In genomic region chr1:174740248-174740990, GRCh38 we compare ENCODE assay signal across 13 cellular contexts.
DNase-seq lines count a peak whose midpoint lies in the region; ATAC-seq and TF ChIP-seq lines count a peak whose summit lies in the region.
"Had no signal": no experiment of that assay in that cellular context is flagged by ENCODE, and none has a peak within 500 bp of the region (broad histone marks: within the 10 kb centered on the region; RNA-seq: fewer than 3 reads in every experiment).

No MANE protein-coding gene starts in this region.

- TF ChIP-seq CTCF in fibroblast of the aortic adventitia (IDR thresholded peaks at IDR 0.05; ENCODE audit: insufficient read depth, low read length): no peak
- TF ChIP-seq CTCF in spleen (IDR thresholded peaks at IDR 0.05 in 8 of 11, conservative IDR thresholded peaks at IDR 0.05 in 3 of 11): no peak

- peaks cover 0 to 34% (median 8%) of the 10 kb centered on the region in 6 donors for H3K4me1 ChIP-seq in spleen

- DNase-seq in SKM-1 treated with dmso at 0.1 percent for 144 hours (lab: John Stamatoyannopoulos, UW; ENCODE audit: unreplicated experiment): peak; percentile 31
- no peak for DNase-seq in SKM-1 (lab: John Stamatoyannopoulos, UW; ENCODE audit: unreplicated experiment)
- DNase-seq in SK-MEL-5 (ENCODE audit: low read depth, low spot score): peak; percentile 34
- DNase-seq in fibroblast of the aortic adventitia (ENCODE audit: low read depth): peak; percentile 16
- DNase-seq in DMS153 treated with DMSO at 0.1 percent for 48 hours (lab: John Stamatoyannopoulos, UW; ENCODE audit: unreplicated experiment): no peak
- no peak for DNase-seq in stimulated activated naive CD4-positive, alpha-beta T cell treated with Interleukin-2 at 50 U/mL for 16 hours (lab: John Stamatoyannopoulos, UW)
- DNase-seq in spleen: no peak
- DNase-seq: NCI-H1694; NCI-H82; ovary; stimulated activated CD4-positive, alpha-beta T cell treated with anti-CD3 and anti-CD28 coated beads, Interleukin-15, amount 100 ng/mL, for 24 hours had no signal

- in situ Hi-C loops in SK-MEL-5 (cut with HindIII; ENCODE audit: low pct_unique_long_range_greater_than_20kb, low sequenced_read_pairs): loop anchor here (25.0 kb wide), 1 partner anchor 478 kb away; no protein-coding TSS in a partner anchor

- no peaks in the 10 kb centered on the region for H3K27me3 ChIP-seq in spleen (replicated peaks in 1 of 7)
- H3K27me3 ChIP-seq: ovary had no signal

- 48 to 63% (median 58%) methylated on average over 2 of the region's 2 CpGs for WGBS in spleen, 5 donors

- no peak for ATAC-seq in HG02885 (IDR thresholded peaks at IDR 0.05; ENCODE audit: poor library complexity, unreplicated experiment)
- ATAC-seq: HCT116 had no signal

- intact Hi-C loops in spleen (cut with DNase I; ENCODE audit: low total_unique reads): loop anchor here (5.0 kb wide), 1 partner anchor 478 kb away; no protein-coding TSS in a partner anchor

- peaks cover 0 to 11% (median 6%) of the 10 kb centered on the region in 8 donors for H3K9me3 ChIP-seq in spleen
- H3K9me3 ChIP-seq: ovary had no signal

- H3K27ac ChIP-seq in spleen: peak overlapping the region in 3 of 8 donors; percentile 52 to 73 (median 56)
- H3K27ac ChIP-seq: ovary had no signal

- H3K4me3 ChIP-seq in fibroblast of the aortic adventitia (ENCODE audit: low read depth, low read length) (no peak overlapping the region), spleen (no peak overlapping the region)
- H3K4me3 ChIP-seq: ovary had no signal

- H3K36me3 ChIP-seq in spleen: peaks cover 0 to 10% (median 0%) of the 10 kb centered on the region in 6 donors
- H3K36me3 ChIP-seq: ovary had no signal

- TF ChIP-seq POLR2A in spleen (IDR thresholded peaks at IDR 0.05): no peak

Comparison
In these comparisons a context has a peak if more than half of its experiments do, and no peak if none do; other contexts are left out.
1. DNase-seq: peak in SKM-1 treated with dmso at 0.1 percent for 144 hours (single experiment), SK-MEL-5 (single experiment) and fibroblast of the aortic adventitia (single experiment); none in SKM-1 (single experiment), DMS153 treated with DMSO at 0.1 percent for 48 hours (single experiment), stimulated activated naive CD4-positive, alpha-beta T cell treated with Interleukin-2 at 50 U/mL for 16 hours (single experiment) and spleen (single experiment).